11 cellular contexts compared by ENCODE assay signal in genomic region chr15:77028451-77029165, GRCh38. TPM values are rescaled to one million over a fixed set of nuclear protein-coding genes. Genes with fewer than 3 reads are reported as not detected.
DNase-seq lines count a peak whose midpoint lies in the region; ATAC-seq and TF ChIP-seq lines count a peak whose summit lies in the region.
"Had no signal": no experiment of that assay in that cellular context is flagged by ENCODE, and none has a peak within 500 bp of the region (broad histone marks: within the 10 kb centered on the region; RNA-seq: fewer than 3 reads in every experiment).

No MANE protein-coding gene starts in this region.

- H3K27ac Mint-ChIP-seq in CD4-positive, alpha-beta T cell, result peak overlapping the region; percentile 36
- H3K27ac Mint-ChIP-seq: nephron; T-helper 1 cell treated with Interleukin-12 subunit alpha and Interleukin-12 subunit beta and Interleukin-4 antibody, amounts not matched to agents 30 μg/mL and 1 μg/mL, for 36 hours had no signal

- peak overlapping the region; percentile 55 for H3K4me3 ChIP-seq in left ventricle myocardium inferior

- H3K4me1 ChIP-seq in left ventricle myocardium inferior, result peaks cover 17% of the 10 kb centered on the region

- no peaks in the 10 kb centered on the region for H3K27me3 Mint-ChIP-seq in CD4-positive, alpha-beta T cell

- no peaks in the 10 kb centered on the region for H3K27me3 ChIP-seq in CD4-positive, alpha-beta T cell (ENCODE audit: control insufficient read depth, insufficient read depth, low read length)
- H3K27me3 ChIP-seq in left ventricle myocardium inferior (ENCODE audit: low read depth), result peaks cover 36% of the 10 kb centered on the region

- H3K36me3 Mint-ChIP-seq in CD4-positive, alpha-beta T cell (ENCODE audit: low read depth), result peaks cover 52% of the 10 kb centered on the region

- H3K9me3 Mint-ChIP-seq in CD4-positive, alpha-beta T cell, result no peaks in the 10 kb centered on the region
- H3K9me3 Mint-ChIP-seq: nephron; T-helper 1 cell treated with Interleukin-12 subunit alpha and Interleukin-12 subunit beta and Interleukin-4 antibody, amounts not matched to agents 30 μg/mL and 1 μg/mL, for 36 hours had no signal

- TF ChIP-seq CTCF in CD4-positive, alpha-beta T cell (IDR thresholded peaks at IDR 0.05), result no peak
- no peak for TF ChIP-seq CTCF in left ventricle myocardium inferior (IDR thresholded peaks at IDR 0.05; ENCODE audit: borderline replicate concordance)

- POLR2A ChIA-PET in CD4-positive, alpha-beta T cell (lab: Charles Lee), result no interaction called here

- no peak overlapping the region for H3K27ac ChIP-seq in CD4-positive, alpha-beta T cell (ENCODE audit: low read depth, low read length)
- H3K27ac ChIP-seq in left ventricle myocardium inferior (replicated peaks), result no peak overlapping the region

- H3K36me3 ChIP-seq in left ventricle myocardium inferior, result no peaks in the 10 kb centered on the region

- intact Hi-C loops in CD4-positive, alpha-beta T cell (cut with DNase I, micrococcal nuclease), result no loop called here
- intact Hi-C loops in left ventricle myocardium inferior (cut with micrococcal nuclease), result no loop called here
- intact Hi-C loops in posterior cingulate gyrus (cut with DNase I), result no loop called here

- CTCF ChIA-PET in CD4-positive, alpha-beta T cell (lab: Charles Lee), result no interaction called here

- peaks cover 7% of the 10 kb centered on the region for H3K4me1 Mint-ChIP-seq in CD4-positive, alpha-beta T cell (ENCODE audit: low read depth)
- H3K4me1 Mint-ChIP-seq: nephron had no signal

- peak in 2 of 10 experiments; percentile 0 to 27 for DNase-seq in CD4-positive, alpha-beta T cell
- DNase-seq in activated CD8-positive, alpha-beta memory T cell treated with anti-CD3 and anti-CD28 coated beads, Interleukin-2, amount 50 U/mL, for 48 hours, result peak; percentile 44
- DNase-seq in left ventricle myocardium inferior (no peak), posterior cingulate gyrus (peak in 6 of 10 donors; percentile 7 to 73 (median 28)), mesenteric fat pad (ENCODE audit: low spot score) (no peak), middle frontal gyrus (ENCODE audit: extremely low spot score, low spot score) (no peak), RPMI8226 (no peak), NCI-H187 (lab: John Stamatoyannopoulos, UW) (no peak)
- DNase-seq: NCI-H524 had no signal

- no peak for ATAC-seq in CD4-positive, alpha-beta T cell (ENCODE audit: poor library complexity)

- no peak overlapping the region for H3K4me3 Mint-ChIP-seq in CD4-positive, alpha-beta T cell
- H3K4me3 Mint-ChIP-seq: nephron; T-helper 1 cell treated with Interleukin-12 subunit alpha and Interleukin-12 subunit beta and Interleukin-4 antibody, amounts not matched to agents 30 μg/mL and 1 μg/mL, for 36 hours had no signal

- H3K9me3 ChIP-seq in CD4-positive, alpha-beta T cell (ENCODE audit: control insufficient read depth, low read length), result no peaks in the 10 kb centered on the region
- no peaks in the 10 kb centered on the region for H3K9me3 ChIP-seq in left ventricle myocardium inferior (replicated peaks)

RNA-seq across cellular contexts. Expression of gene PSTPIP1, which starts 33.7 kb away (rescaled TPM):
- 10 to 100 TPM; 79.4 to 82.7 TPM for total RNA-seq in CD4-positive, alpha-beta T cell
- total RNA-seq in left ventricle myocardium inferior, result 3.5 TPM
- 24.8 TPM for total RNA-seq in mesenteric fat pad

RNA-seq across cellular contexts. Expression of gene TSPAN3, which starts 42.3 kb away (rescaled TPM):
- 10 to 100 TPM; 14.7 to 15.5 TPM for total RNA-seq in CD4-positive, alpha-beta T cell
- total RNA-seq in left ventricle myocardium inferior, result 98.6 TPM
- 558 TPM for total RNA-seq in mesenteric fat pad

Comparison
In these comparisons a context has a peak if more than half of its experiments do, and no peak if none do; other contexts are left out.
1. DNase-seq: peak in activated CD8-positive, alpha-beta memory T cell treated with anti-CD3 and anti-CD28 coated beads, Interleukin-2, amount 50 U/mL, for 48 hours (single experiment) and posterior cingulate gyrus (6 of 10); none in left ventricle myocardium inferior (single experiment), mesenteric fat pad (single experiment), middle frontal gyrus (single experiment), RPMI8226 (single experiment) and NCI-H187 (0 of 2).